Comparison of ENCODE assay signal across 23 cellular contexts in genomic region chr4:76449362-76449767, GRCh38. TPM values are rescaled to one million over a fixed set of nuclear protein-coding genes. Genes with fewer than 3 reads are reported as not detected.
A peak's percentile ranks its signal among the peaks of the same experiment; 100 is the strongest.
DNase-seq lines count a peak whose midpoint lies in the region; ATAC-seq and TF ChIP-seq lines count a peak whose summit lies in the region.
"Had no signal": no experiment of that assay in that cellular context is flagged by ENCODE, and none has a peak within 500 bp of the region (broad histone marks: within the 10 kb centered on the region; RNA-seq: fewer than 3 reads in every experiment).

No MANE protein-coding gene starts in this region.

- H3K36me3 ChIP-seq in GM23248 (ENCODE audit: low read depth) (no peaks in the 10 kb centered on the region), brain microvascular endothelial cell (replicated peaks) (no peaks in the 10 kb centered on the region), neural progenitor cell (peaks cover 8% of the 10 kb centered on the region), hepatocyte (replicated peaks; ENCODE audit: insufficient read depth, low read depth) (no peaks in the 10 kb centered on the region), PC-3 (ENCODE audit: low read depth, low read length) (no peaks in the 10 kb centered on the region)
- H3K36me3 ChIP-seq: heart right ventricle, prostate gland, vagina had no signal

- BruUV-seq in PC-3 (replicated peaks; lab: Mats Ljungman, UMichigan): no TSS peak

- H3K27me3 ChIP-seq in GM23248 (replicated peaks; ENCODE audit: insufficient read depth) (peaks cover 6% of the 10 kb centered on the region), brain microvascular endothelial cell (replicated peaks) (no peaks in the 10 kb centered on the region), neural progenitor cell (no peaks in the 10 kb centered on the region), hepatocyte (no peaks in the 10 kb centered on the region), PC-3 (ENCODE audit: low read length) (no peaks in the 10 kb centered on the region)
- H3K27me3 ChIP-seq: heart right ventricle, vagina had no signal

- no peaks in the 10 kb centered on the region for H3K9me3 ChIP-seq in GM23248 (ENCODE audit: low read depth)
- no peaks in the 10 kb centered on the region for H3K9me3 ChIP-seq in neural progenitor cell (ENCODE audit: low read depth)
- no peaks in the 10 kb centered on the region for H3K9me3 ChIP-seq in hepatocyte (ENCODE audit: low read depth)
- no peaks in the 10 kb centered on the region for H3K9me3 ChIP-seq in PC-3 (ENCODE audit: low read length)
- H3K9me3 ChIP-seq: HAP-1, heart right ventricle, prostate gland, vagina had no signal

- WGBS in GM23248 (ENCODE audit: low coverage in 1 of 2, low lambda C conversion rate in 2 of 2, missing lambda C conversion rate in 2 of 2), 2 experiments: 14 to 20% methylated on average over 3 of the region's 3 CpGs
- 75% methylated on average over 3 of the region's 3 CpGs for WGBS in hepatocyte (ENCODE audit: low lambda C conversion rate, missing lambda C conversion rate)

- H3K27ac ChIP-seq in GM23248 (no peak overlapping the region), brain microvascular endothelial cell (no peak overlapping the region), neural progenitor cell (peak overlapping the region; percentile 61), hepatocyte (no peak overlapping the region), PC-3 (ENCODE audit: low read length) (no peak overlapping the region)
- H3K27ac ChIP-seq: prostate gland, vagina had no signal

- DNase-seq in GM23248 (no peak), brain microvascular endothelial cell (peak; percentile 24), fibroblast of the aortic adventitia (ENCODE audit: low read depth) (peak; percentile 37), neural progenitor cell (ENCODE audit: low spot score) (no peak), AML-193 (lab: John Stamatoyannopoulos, UW) (no peak), hepatocyte (ENCODE audit: low spot score) (no peak), AG08396 (ENCODE audit: low spot score) (no peak), PC-3 (no peak)
- DNase-seq: activated CD4-positive, alpha-beta T cell treated with anti-CD3 and anti-CD28 coated beads for 48 hours; cerebellar nuclear complex; erythroblast; heart right ventricle; kidney; NCI-H1092; NCI-H2171; NK-92 treated with Interleukin-12 subunit alpha and Interleukin-12 subunit beta, amount 100 ng/mL, for 24 hours had no signal

- POLR2A ChIA-PET in PC-3 (lab: Charles Lee; ENCODE audit: unreplicated experiment): no interaction called here

- CTCF ChIA-PET in PC-3 (lab: Charles Lee): no interaction called here

- H3K4me2 ChIP-seq in GM23248 (ENCODE audit: unreplicated experiment): no peak overlapping the region
- peak overlapping the region; percentile 58 for H3K4me2 ChIP-seq in neural progenitor cell
- no peak overlapping the region for H3K4me2 ChIP-seq in hepatocyte
- H3K4me2 ChIP-seq in PC-3 (ENCODE audit: low read length): no peak overlapping the region

- H4K20me1 ChIP-seq in GM23248 (ENCODE audit: insufficient read depth): no peaks in the 10 kb centered on the region
- H4K20me1 ChIP-seq in neural progenitor cell (ENCODE audit: low read depth): peaks cover 18% of the 10 kb centered on the region
- no peaks in the 10 kb centered on the region for H4K20me1 ChIP-seq in hepatocyte (ENCODE audit: insufficient read depth, poor library complexity, severe bottlenecking)
- no peaks in the 10 kb centered on the region for H4K20me1 ChIP-seq in PC-3 (ENCODE audit: low read length)

- H3K4me1 Mint-ChIP-seq in neural progenitor cell: peaks cover 59% of the 10 kb centered on the region

- TF ChIP-seq CTCF in brain microvascular endothelial cell (IDR thresholded peaks at IDR 0.05; ENCODE audit: low read depth, low read length, missing control alignments) (no peak), fibroblast of the aortic adventitia (IDR thresholded peaks at IDR 0.05; ENCODE audit: insufficient read depth, low read length) (no peak), neural progenitor cell (IDR thresholded peaks at IDR 0.05) (no peak), hepatocyte (IDR thresholded peaks at IDR 0.05; ENCODE audit: poor library complexity) (no peak), PC-3 (conservative IDR thresholded peaks at IDR 0.05; ENCODE audit: low read depth, low read length) (no peak)

- H2AFZ ChIP-seq in GM23248 (peak overlapping the region; percentile 3; the same call in 1 of the 2 replicates), neural progenitor cell (replicated peaks) (no peak overlapping the region), hepatocyte (no peak overlapping the region), PC-3 (ENCODE audit: low read length) (no peak overlapping the region)

- no peaks in the 10 kb centered on the region for H3F3A ChIP-seq in GM23248 (ENCODE audit: insufficient read depth)
- H3F3A ChIP-seq in neural progenitor cell (ENCODE audit: low read depth): peaks cover 10% of the 10 kb centered on the region
- no peaks in the 10 kb centered on the region for H3F3A ChIP-seq in PC-3 (ENCODE audit: low read length, unreplicated experiment)

- in situ Hi-C loops in GM23248 (cut with MboI): no loop called here
- in situ Hi-C loops in brain microvascular endothelial cell (cut with HindIII; ENCODE audit: low pct_ligation_motif_present, low sequenced_read_pairs): no loop called here

- H3K9ac ChIP-seq in GM23248 (no peak overlapping the region), neural progenitor cell (no peak overlapping the region), PC-3 (ENCODE audit: low read length) (no peak overlapping the region)

- H3K4me3 ChIP-seq in GM23248: no peak overlapping the region
- H3K4me3 ChIP-seq in brain microvascular endothelial cell (ENCODE audit: low read depth, low read length): no peak overlapping the region
- H3K4me3 ChIP-seq in fibroblast of the aortic adventitia (ENCODE audit: low read depth, low read length): no peak overlapping the region
- H3K4me3 ChIP-seq in neural progenitor cell: no peak overlapping the region
- H3K4me3 ChIP-seq in hepatocyte: no peak overlapping the region
- H3K4me3 ChIP-seq in PC-3 (ENCODE audit: low read length): no peak overlapping the region
- H3K4me3 ChIP-seq: GM12878, HAP-1, heart right ventricle, prostate gland, vagina had no signal

- H3K4me1 ChIP-seq in GM23248 (ENCODE audit: insufficient read depth): no peaks in the 10 kb centered on the region
- peaks cover 40% of the 10 kb centered on the region for H3K4me1 ChIP-seq in neural progenitor cell
- no peaks in the 10 kb centered on the region for H3K4me1 ChIP-seq in hepatocyte (ENCODE audit: insufficient read depth)
- H3K4me1 ChIP-seq in PC-3 (ENCODE audit: insufficient read depth, low read length): no peaks in the 10 kb centered on the region
- H3K4me1 ChIP-seq: prostate gland, vagina had no signal

- peak overlapping the region; percentile 70 for H3K4me3 Mint-ChIP-seq in neural progenitor cell
- H3K4me3 Mint-ChIP-seq: activated naive CD8-positive, alpha-beta T cell had no signal

- H3K27me3 Mint-ChIP-seq in neural progenitor cell (ENCODE audit: insufficient read depth, low read depth): no peaks in the 10 kb centered on the region

- peaks cover 21% of the 10 kb centered on the region for H3K9me3 Mint-ChIP-seq in neural progenitor cell

- H3K27ac Mint-ChIP-seq in neural progenitor cell: peak overlapping the region; percentile 95
- H3K27ac Mint-ChIP-seq: activated naive CD8-positive, alpha-beta T cell had no signal

- peaks cover 33% of the 10 kb centered on the region for H3K36me3 Mint-ChIP-seq in neural progenitor cell
- H3K36me3 Mint-ChIP-seq: activated naive CD8-positive, alpha-beta T cell had no signal

- no peak for ATAC-seq in PC-3
- ATAC-seq: GM12878 had no signal

- intact Hi-C loops in PC-3 (cut with micrococcal nuclease): no loop called here

- H3K9me2 ChIP-seq in GM23248 (ENCODE audit: insufficient read depth) (no peaks in the 10 kb centered on the region), hepatocyte (replicated peaks; ENCODE audit: insufficient read depth) (no peaks in the 10 kb centered on the region), PC-3 (replicated peaks; ENCODE audit: low read length) (no peaks in the 10 kb centered on the region)

- H3K79me2 ChIP-seq in GM23248 (ENCODE audit: insufficient read depth) (no peaks in the 10 kb centered on the region), neural progenitor cell (ENCODE audit: low read depth) (peaks cover 100% of the 10 kb centered on the region), hepatocyte (no peaks in the 10 kb centered on the region), PC-3 (ENCODE audit: low read length) (no peaks in the 10 kb centered on the region)

RNA-seq across cellular contexts. Expression of gene SHROOM3, which starts 14.3 kb away (rescaled TPM):
- 44.6 and 50.7 TPM in 2 replicates for total RNA-seq in GM23248 (2014; rRNA removed; shearing (Covaris generic))
- 8.7 and 9.7 TPM in 2 replicates for polyA plus RNA-seq in GM23248 (2016; fragmentation: Nextera tagmentation; extraction: Ambion mirVana)
- 1.6 and 18.0 TPM in 2 replicates for total RNA-seq in fibroblast of the aortic adventitia (ENCODE audit: low replicate concordance)
- 36.6 and 52.7 TPM in 2 replicates for total RNA-seq in neural progenitor cell (ENCODE audit: low replicate concordance)
- total RNA-seq in hepatocyte: 58.8 and 63.1 TPM in 2 replicates
- 35.0 and 42.6 TPM in 2 replicates for polyA plus RNA-seq in hepatocyte
- 27.8 and 28.7 TPM in 2 replicates for total RNA-seq in PC-3 (2014; rRNA removed)

RNA-seq across cellular contexts. Expression of gene CCDC158, which starts 28.4 kb away (rescaled TPM):
- total RNA-seq in GM23248 (2014; rRNA removed; shearing (Covaris generic)): not detected in 2 replicates
- 0.14 and 0.48 TPM in 2 replicates for polyA plus RNA-seq in GM23248 (2016; fragmentation: Nextera tagmentation; extraction: Ambion mirVana)
- 0.65 and 0.90 TPM in 2 replicates for total RNA-seq in fibroblast of the aortic adventitia (ENCODE audit: low replicate concordance)
- total RNA-seq in neural progenitor cell (ENCODE audit: low replicate concordance): not detected in 2 replicates
- not detected in 2 replicates for total RNA-seq in hepatocyte
- polyA plus RNA-seq in hepatocyte: 0.04 TPM in 1 of 2 replicates, not detected in the other
- not detected in 2 replicates for total RNA-seq in PC-3 (2014; rRNA removed)
- total RNA-seq: G401, GM12878, mononuclear cell, vagina had no signal
- polyA plus RNA-seq: GM12878 had no signal

Comparison
In these comparisons a context has a peak if more than half of its experiments do, and no peak if none do; other contexts are left out.
1. DNase-seq: peak in brain microvascular endothelial cell (single experiment) and fibroblast of the aortic adventitia (single experiment); none in GM23248 (single experiment), neural progenitor cell (single experiment), AML-193 (0 of 2), hepatocyte (single experiment), AG08396 (single experiment) and PC-3 (single experiment).